Comparison of ENCODE assay signal across 20 cellular contexts in the genomic region with DNA sequence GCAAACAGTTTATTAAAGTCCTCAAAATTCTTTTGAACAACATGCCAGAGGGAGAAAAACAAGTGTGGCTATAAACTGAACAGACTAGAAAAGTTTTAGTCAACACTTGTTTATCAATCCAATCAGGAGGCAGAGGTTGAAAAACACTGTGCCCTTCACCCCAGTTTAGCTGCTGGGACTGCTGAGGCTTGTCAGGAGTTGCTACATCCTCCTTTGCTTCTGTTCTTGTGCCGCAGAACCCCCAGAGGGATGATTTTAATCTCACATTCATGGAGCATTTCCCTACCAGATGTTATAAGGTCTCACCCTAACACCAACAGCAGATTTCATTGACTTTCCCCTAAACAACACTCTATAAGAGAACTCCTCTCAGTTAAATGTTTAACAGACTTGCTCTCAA.
DNase-seq lines count a peak whose midpoint lies in the region; TF ChIP-seq lines count a peak whose summit lies in the region.
"Had no signal": no experiment of that assay in that cellular context is flagged by ENCODE, and none has a peak within 500 bp of the region (broad histone marks: within the 10 kb centered on the region; RNA-seq: fewer than 3 reads in every experiment).

No MANE protein-coding gene starts in this region.

- H3K36me3 ChIP-seq in BLaER1 (peaks cover 35% of the 10 kb centered on the region), fibroblast of lung (ENCODE audit: control insufficient read depth, insufficient read depth, low read length) (no peaks in the 10 kb centered on the region), trophoblast cell (ENCODE audit: control insufficient read depth in 1 of 2, insufficient read depth in 2 of 2, low read length in 2 of 2) (no peaks in the 10 kb centered on the region), HAP-1 (replicated peaks) (no peaks in the 10 kb centered on the region)

- H4K12ac ChIP-seq in trophoblast cell (ENCODE audit: low read depth, low read length), result no peak overlapping the region

- no peak overlapping the region for H2BK12ac ChIP-seq in trophoblast cell (ENCODE audit: low read length)

- DNase-seq in NB4 (ENCODE audit: low read depth) (peak; percentile 6), fibroblast of lung (ENCODE audit: low read depth in 2 of 2) (no peak), trophoblast cell (peak; percentile 27 to 47), HAP-1 (ENCODE audit: low spot score in 2 of 2) (no peak), AG08395 (ENCODE audit: low spot score) (no peak), NCI-H1048 (lab: John Stamatoyannopoulos, UW) (no peak)
- DNase-seq: AML-193; CD8-positive, alpha-beta T cell; DMS79 treated with DMSO at 0.1 percent for 48 hours; HCEC 1CT; IMR-90; Kasumi-1; NCI-H1417; NCI-H187 treated with DMSO at 0.1 percent for 48 hours; NCI-H526 treated with DMSO at 0.1 percent for 48 hours; OCI-M1; SJCRH30 had no signal

- H3K4me1 ChIP-seq in BLaER1 (peaks cover 39% of the 10 kb centered on the region), fibroblast of lung (ENCODE audit: control insufficient read depth, extremely low read depth, insufficient read depth, low read length) (peaks cover 5% of the 10 kb centered on the region), trophoblast cell (ENCODE audit: control insufficient read depth in 1 of 2, insufficient read depth in 2 of 2, low read length in 2 of 2) (no peaks in the 10 kb centered on the region), HAP-1 (no peaks in the 10 kb centered on the region)
- H3K4me1 ChIP-seq: SJCRH30 had no signal

- no CpG with 5 or more reads among the region's 1 CpG for WGBS in trophoblast cell (ENCODE audit: extremely low coverage, insufficient coverage, insufficient read length)

- no peak overlapping the region for H2BK120ac ChIP-seq in trophoblast cell (ENCODE audit: insufficient read depth, low read length, poor library complexity)

- no peak overlapping the region for H2BK5ac ChIP-seq in trophoblast cell (ENCODE audit: low read depth, low read length, poor library complexity)

- H3K27ac ChIP-seq in BLaER1 (peak overlapping the region; percentile 80), fibroblast of lung (ENCODE audit: insufficient read depth, low read length) (no peak overlapping the region), trophoblast cell (ENCODE audit: low read depth, low read length) (no peak overlapping the region)
- H3K27ac ChIP-seq: RWPE1, SJCRH30 had no signal

- H3K79me2 ChIP-seq in fibroblast of lung (ENCODE audit: control insufficient read depth, insufficient read depth, low read length) (no peaks in the 10 kb centered on the region), trophoblast cell (ENCODE audit: control insufficient read depth, insufficient read depth, low read length, poor library complexity) (no peaks in the 10 kb centered on the region)

- no peaks in the 10 kb centered on the region for H3K27me3 ChIP-seq in BLaER1
- H3K27me3 ChIP-seq in fibroblast of lung (ENCODE audit: control insufficient read depth, insufficient read depth, low read length), result no peaks in the 10 kb centered on the region
- no peaks in the 10 kb centered on the region for H3K27me3 ChIP-seq in trophoblast cell (ENCODE audit: insufficient read depth, low read length)
- peaks cover 2% of the 10 kb centered on the region; the same call in 1 of the 2 replicates for H3K27me3 ChIP-seq in HAP-1 (ENCODE audit: low read depth)
- H3K27me3 ChIP-seq: SJCRH30 had no signal

- H3K4me3 ChIP-seq in BLaER1 (no peak overlapping the region), NB4 (ENCODE audit: low read depth, low read length) (no peak overlapping the region), fibroblast of lung (replicated peaks in 1 of 4; ENCODE audit: control extremely low read depth in 1 of 4, insufficient read depth in 1 of 4, low read depth in 3 of 4, low read length in 4 of 4) (no peak overlapping the region), trophoblast cell (ENCODE audit: low read depth, low read length) (no peak overlapping the region), HAP-1 (no peak overlapping the region)
- H3K4me3 ChIP-seq: GM12878, SJCRH30 had no signal

- TF ChIP-seq POLR2A in NB4 (IDR thresholded peaks at IDR 0.05; ENCODE audit: extremely low read depth, insufficient read length), result no peak

- H4K91ac ChIP-seq in trophoblast cell (ENCODE audit: low read depth, low read length), result no peak overlapping the region

- H4K8ac ChIP-seq in trophoblast cell (ENCODE audit: low read depth, low read length), result no peak overlapping the region

- H2AFZ ChIP-seq in fibroblast of lung (ENCODE audit: low read length) (peak overlapping the region; percentile 8), trophoblast cell (ENCODE audit: insufficient read depth, low read length, poor library complexity) (no peak overlapping the region)

- in situ Hi-C loops in HAP-1 (cut with MboI; ENCODE audit: low sequenced_read_pairs), result no loop called here

- no peak overlapping the region for H3K4ac ChIP-seq in trophoblast cell (ENCODE audit: low read depth, low read length)

- no peak overlapping the region for H3K18ac ChIP-seq in trophoblast cell (ENCODE audit: low read length)

- H3K14ac ChIP-seq in trophoblast cell (ENCODE audit: low read length), result no peak overlapping the region

- H3K79me1 ChIP-seq in trophoblast cell (ENCODE audit: low read length), result no peaks in the 10 kb centered on the region

- no peaks in the 10 kb centered on the region for H3K9me3 ChIP-seq in BLaER1
- no peaks in the 10 kb centered on the region for H3K9me3 ChIP-seq in fibroblast of lung (ENCODE audit: control insufficient read depth, insufficient read depth, low read depth, low read length)
- no peaks in the 10 kb centered on the region for H3K9me3 ChIP-seq in trophoblast cell (ENCODE audit: insufficient read depth, low read depth, low read length)
- no peaks in the 10 kb centered on the region for H3K9me3 ChIP-seq in HAP-1
- H3K9me3 ChIP-seq: SJCRH30 had no signal

- H3K23ac ChIP-seq in trophoblast cell (ENCODE audit: low read length), result no peak overlapping the region

- H2AK5ac ChIP-seq in trophoblast cell (ENCODE audit: low read length), result no peak overlapping the region

- H4K20me1 ChIP-seq in BLaER1 (no peaks in the 10 kb centered on the region), fibroblast of lung (ENCODE audit: control insufficient read depth, extremely low read depth, insufficient read depth, low read length) (no peaks in the 10 kb centered on the region)

- TF ChIP-seq CTCF in NB4 (IDR thresholded peaks at IDR 0.05; ENCODE audit: low read depth, low read length), result no peak
- TF ChIP-seq CTCF in fibroblast of lung (conservative IDR thresholded peaks at IDR 0.05 in 1 of 2, IDR thresholded peaks at IDR 0.05 in 1 of 2; ENCODE audit: low read depth in 1 of 2, low read length in 2 of 2), result no peak

- H3K4me2 ChIP-seq in BLaER1 (peak overlapping the region; percentile 75), fibroblast of lung (ENCODE audit: extremely low read depth, insufficient read depth, low read length) (no peak overlapping the region), trophoblast cell (ENCODE audit: low read length) (no peak overlapping the region)

- H3K9ac ChIP-seq in BLaER1 (peak overlapping the region; percentile 49), fibroblast of lung (ENCODE audit: insufficient read depth, low read length) (no peak overlapping the region), trophoblast cell (ENCODE audit: low read length) (no peak overlapping the region)

Comparison
In these comparisons a context has a peak if more than half of its experiments do, and no peak if none do; other contexts are left out.
1. DNase-seq: peak in NB4 (single experiment) and trophoblast cell (2 of 2); none in fibroblast of lung (0 of 2), HAP-1 (0 of 2), AG08395 (single experiment) and NCI-H1048 (single experiment).